Comparison of ENCODE assay signal across 21 cellular contexts in genomic region chr17:18017958-18018357, GRCh38. TPM values are rescaled to one million over a fixed set of nuclear protein-coding genes. Genes with fewer than 3 reads are reported as not detected.
A peak's percentile ranks its signal among the peaks of the same experiment; 100 is the strongest.
DNase-seq lines count a peak whose midpoint lies in the region; ATAC-seq and TF ChIP-seq lines count a peak whose summit lies in the region.
"Had no signal": no experiment of that assay in that cellular context is flagged by ENCODE, and none has a peak within 500 bp of the region (broad histone marks: within the 10 kb centered on the region; RNA-seq: fewer than 3 reads in every experiment).

No MANE protein-coding gene starts in this region.

- peaks cover 2% of the 10 kb centered on the region for H4K20me1 ChIP-seq in osteoblast (ENCODE audit: insufficient read depth, low read length)

- no peak for TF ChIP-seq POLR2A in adrenal gland (IDR thresholded peaks at IDR 0.05)

- no peaks in the 10 kb centered on the region for H3K79me2 ChIP-seq in osteoblast (ENCODE audit: insufficient read depth, low read length)

- H3K4me1 ChIP-seq in adrenal gland (replicated peaks in 1 of 2) (peaks cover 16 to 18% of the 10 kb centered on the region in 2 donors), heart right ventricle (peaks cover 4 to 36% (median 20%) of the 10 kb centered on the region in 9 donors), osteoblast (ENCODE audit: insufficient read depth, low read length) (peaks cover 6% of the 10 kb centered on the region)
- H3K4me1 ChIP-seq: foreskin keratinocyte, upper lobe of left lung had no signal

- no peak overlapping the region for H2AFZ ChIP-seq in osteoblast (ENCODE audit: low read length)
- H2AFZ ChIP-seq: GM23248 had no signal

- ATAC-seq in heart right ventricle, result peak in 6 of 8 donors; percentile 18 to 64 (median 44)
- ATAC-seq: foreskin keratinocyte had no signal

- DNase-seq in Daoy (ENCODE audit: low read depth) (peak; percentile 63), adrenal gland (peak in 1 of 7 donors; percentile 38), heart right ventricle (no peak), osteoblast (ENCODE audit: insufficient read length, low spot score, missing footprints) (peak; percentile 88), NCI-H2227 (lab: John Stamatoyannopoulos, UW; ENCODE audit: unreplicated experiment) (no peak), NCI-H446 treated with DMSO at 0.1 percent for 48 hours (lab: John Stamatoyannopoulos, UW) (no peak), mesenteric fat pad (ENCODE audit: low spot score) (no peak), DMS79 (lab: John Stamatoyannopoulos, UW) (no peak)
- DNase-seq: ACHN; activated B cell treated with CpG ODN at 0.5 μM for 24 hours; activated gamma-delta T cell; effector memory CD4-positive, alpha-beta T cell; foreskin keratinocyte; GM23248; mammary epithelial cell; MM.1S; NCI-H1694 treated with DMSO at 0.1 percent for 48 hours; NCI-H526; stimulated activated naive B cell treated with anti-CD40 and anti-IgM and Interleukin-4, amounts not matched to agents 10 μg/mL and 1 μg/mL and 100 μg/mL, for 72 hours had no signal

- no peak overlapping the region for H3K4me2 ChIP-seq in osteoblast (ENCODE audit: insufficient read depth, low read length)

- intact Hi-C loops in adrenal gland (cut with DNase I), result no loop called here
- intact Hi-C loops in heart right ventricle (cut with DNase I), result no loop called here

- H3K27ac ChIP-seq in adrenal gland (peak overlapping the region in 4 of 5 donors; percentile 14 to 82 (median 72)), heart right ventricle (peak overlapping the region in 9 of 10 donors; percentile 52 to 90 (median 83)), osteoblast (ENCODE audit: low read depth, low read length) (no peak overlapping the region)
- H3K27ac ChIP-seq: breast epithelium, foreskin keratinocyte, GM23248, upper lobe of left lung had no signal

- H3K9me3 ChIP-seq in adrenal gland (replicated peaks in 1 of 3), result no peaks in the 10 kb centered on the region
- H3K9me3 ChIP-seq in heart right ventricle, result no peaks in the 10 kb centered on the region
- H3K9me3 ChIP-seq in osteoblast (ENCODE audit: low read depth, low read length), result no peaks in the 10 kb centered on the region
- H3K9me3 ChIP-seq: breast epithelium, upper lobe of left lung had no signal

- no peak overlapping the region for H3K4me3 ChIP-seq in adrenal gland
- H3K4me3 ChIP-seq in heart right ventricle, result no peak overlapping the region
- H3K4me3 ChIP-seq in osteoblast (ENCODE audit: insufficient read depth, low read length), result no peak overlapping the region
- H3K4me3 ChIP-seq: breast epithelium, GM23248, upper lobe of left lung had no signal

- H3K27me3 ChIP-seq in adrenal gland, result no peaks in the 10 kb centered on the region
- H3K27me3 ChIP-seq in heart right ventricle, result no peaks in the 10 kb centered on the region
- no peaks in the 10 kb centered on the region for H3K27me3 ChIP-seq in osteoblast (ENCODE audit: insufficient read depth, low read length)
- H3K27me3 ChIP-seq: breast epithelium, foreskin keratinocyte, upper lobe of left lung had no signal

- TF ChIP-seq CTCF in adrenal gland (IDR thresholded peaks at IDR 0.05), result no peak
- no peak for TF ChIP-seq CTCF in heart right ventricle (IDR thresholded peaks at IDR 0.05)
- TF ChIP-seq CTCF in osteoblast (IDR thresholded peaks at IDR 0.05; ENCODE audit: extremely low read depth, low read depth, low read length), result no peak

- 22 to 35% (median 32%) methylated on average over 3 of the region's 3 CpGs for WGBS in adrenal gland, 4 donors
- 35 to 43% methylated on average over 3 of the region's 3 CpGs for WGBS in heart right ventricle, 2 donors

- peaks cover 0 to 14% of the 10 kb centered on the region in 2 donors for H3K36me3 ChIP-seq in adrenal gland (replicated peaks in 1 of 2)
- peaks cover 0 to 62% (median 0%) of the 10 kb centered on the region in 9 donors for H3K36me3 ChIP-seq in heart right ventricle
- no peaks in the 10 kb centered on the region for H3K36me3 ChIP-seq in osteoblast (ENCODE audit: insufficient read depth, low read length)
- H3K36me3 ChIP-seq: breast epithelium had no signal

RNA-seq across cellular contexts. Expression of gene ATPAF2, which starts 21.0 kb away (rescaled TPM):
- 20.2 and 21.6 TPM in 2 replicates for total RNA-seq in Daoy (2014; rRNA removed; shearing (Covaris generic))
- 10 to 100 TPM; 32.5 to 68.6 (median 40.7) TPM for total RNA-seq in adrenal gland
- polyA plus RNA-seq in adrenal gland, result 10 to 100 TPM; 48.9 to 57.8 (median 51.2) TPM
- 10 to 100 TPM; 32.6 to 43.5 (median 37.4) TPM for total RNA-seq in heart right ventricle
- polyA plus RNA-seq in heart right ventricle, result 10 to 100 TPM; 21.5 to 55.8 TPM
- 19.2 and 20.3 TPM in 2 replicates for total RNA-seq in osteoblast
- 20.8 TPM for total RNA-seq in mesenteric fat pad

RNA-seq across cellular contexts. Expression of gene GID4, which starts 21.2 kb away (rescaled TPM):
- total RNA-seq in Daoy (2014; rRNA removed; shearing (Covaris generic)), result 2.7 and 5.5 TPM in 2 replicates
- total RNA-seq in adrenal gland (10 to 100 TPM in 5 of 8 donors, 1 to 10 TPM in 3; 6.3 to 16.7 (median 11.7) TPM), heart right ventricle (10 to 100 TPM; 14.6 to 23.7 (median 17.3) TPM), osteoblast (13.0 and 13.3 TPM in 2 replicates), mesenteric fat pad (17.4 TPM)
- polyA plus RNA-seq in adrenal gland (10 to 100 TPM in 1 of 3 donors, 1 to 10 TPM in 2; 4.2 to 10.5 (median 4.3) TPM), heart right ventricle (1 to 10 TPM; 7.0 to 9.5 TPM)

RNA-seq across cellular contexts. Expression of gene DRC3, which starts 45.3 kb away (rescaled TPM):
- 1.1 and 1.5 TPM in 2 replicates for total RNA-seq in Daoy (2014; rRNA removed; shearing (Covaris generic))
- 1 to 10 TPM in 7 of 8 donors, under 1 TPM in 1; 0.17 to 9.1 (median 3.4) TPM for total RNA-seq in adrenal gland
- polyA plus RNA-seq in adrenal gland, result 10 to 100 TPM in 1 of 3 donors, 1 to 10 TPM in 2; 3.2 to 21.3 (median 7.9) TPM
- total RNA-seq in heart right ventricle, result 1 to 10 TPM; 1.1 to 2.6 (median 2.0) TPM
- polyA plus RNA-seq in heart right ventricle, result 1 to 10 TPM in 1 of 2 donors, under 1 TPM in 1; 0.55 to 3.0 TPM
- total RNA-seq in osteoblast, result 1.8 and 2.9 TPM in 2 replicates
- 0.32 TPM for total RNA-seq in mesenteric fat pad
- total RNA-seq: activated B cell treated with CpG ODN at 0.5 μM for 24 hours had no signal

RNA-seq across cellular contexts. Expression of gene TOM1L2, which starts 45.8 kb away (rescaled TPM):
- total RNA-seq in Daoy (2014; rRNA removed; shearing (Covaris generic)), result 13.7 and 14.9 TPM in 2 replicates
- total RNA-seq in adrenal gland (100 to 1,000 TPM in 1 of 8 donors, 10 to 100 TPM in 7; 51.1 to 437 (median 77.9) TPM), heart right ventricle (100 to 1,000 TPM; 174 to 331 (median 290) TPM), osteoblast (32.1 and 38.7 TPM in 2 replicates), mesenteric fat pad (43.7 TPM)
- polyA plus RNA-seq in adrenal gland (10 to 100 TPM; 41.6 to 64.8 (median 46.5) TPM), heart right ventricle (100 to 1,000 TPM in 1 of 2 donors, 10 to 100 TPM in 1; 46.4 to 114 TPM)

Comparison
In these comparisons a context has a peak if more than half of its experiments do, and no peak if none do; other contexts are left out.
1. DNase-seq: peak in Daoy (single experiment) and osteoblast (single experiment); none in heart right ventricle (0 of 2), NCI-H2227 (single experiment), NCI-H446 treated with DMSO at 0.1 percent for 48 hours (single experiment), mesenteric fat pad (single experiment) and DMS79 (single experiment).